ENCODE assay signal across 1 cellular context in genomic region chr12:132145334-132145733, GRCh38.
TF ChIP-seq lines count a peak whose summit lies in the region.

No MANE protein-coding gene starts in this region.

TF ChIP-seq in H1, 55 proteins besides CTCF, POLR2A, EP300 and RAD21:
- TF ChIP-seq GTF2F1 (IDR thresholded peaks at IDR 0.05; ENCODE audit: borderline replicate concordance, low read depth, low read length) (no peak), SP1 (IDR thresholded peaks at IDR 0.05; ENCODE audit: low read depth, low read length) (no peak), JUN (IDR thresholded peaks at IDR 0.05; ENCODE audit: low read depth, low read length) (no peak), EZH2 (IDR thresholded peaks at IDR 0.05; ENCODE audit: low read depth, low read length, severe bottlenecking) (no peak), TAF1 (IDR thresholded peaks at IDR 0.05; ENCODE audit: low read depth, low read length) (no peak), JUND (IDR thresholded peaks at IDR 0.05; ENCODE audit: low read length) (no peak), SUZ12 (IDR thresholded peaks at IDR 0.05; ENCODE audit: low read length) (no peak), TEAD4 (IDR thresholded peaks at IDR 0.05; ENCODE audit: low read depth, low read length) (no peak), YY1 (IDR thresholded peaks at IDR 0.05; ENCODE audit: low read depth, low read length) (no peak), SIRT6 (IDR thresholded peaks at IDR 0.05; ENCODE audit: low read length) (no peak), KDM5A (IDR thresholded peaks at IDR 0.05; ENCODE audit: low read length) (no peak), KDM4A (IDR thresholded peaks at IDR 0.05; ENCODE audit: low read depth, low read length, severe bottlenecking) (no peak), CREB1 (IDR thresholded peaks at IDR 0.05) (no peak)
